Comparison of ENCODE assay signal across 15 cellular contexts in genomic region chr3:52967398-52967797, GRCh38.
A peak's percentile ranks its signal among the peaks of the same experiment; 100 is the strongest.
DNase-seq lines count a peak whose midpoint lies in the region; ATAC-seq, FAIRE-seq and TF ChIP-seq lines count a peak whose summit lies in the region.
"Had no signal": no experiment of that assay in that cellular context is flagged by ENCODE, and none has a peak within 500 bp of the region (broad histone marks: within the 10 kb centered on the region; RNA-seq: fewer than 3 reads in every experiment).

No MANE protein-coding gene starts in this region.

- DNase-seq in CD4-positive, alpha-beta T cell, result no peak
- DNase-seq in CD8-positive, alpha-beta T cell, result no peak
- DNase-seq in GM12878 (ENCODE audit: low read depth, low spot score) (no peak), NCI-H748 treated with DMSO at 0.1 percent for 48 hours (lab: John Stamatoyannopoulos, UW) (no peak), mesendoderm (no peak)
- DNase-seq: Calu3, DMS 273 treated with DMSO at 0.1 percent for 48 hours, GM23248 had no signal

- SMC1A ChIA-PET in GM12878 (lab: Charles Lee; ENCODE audit: uncharacterized antibody, unreplicated experiment), result no interaction called here

- H3K4me2 ChIP-seq in GM12878 (ENCODE audit: control insufficient read depth, insufficient read depth) (no peak overlapping the region), mesendoderm (ENCODE audit: low read length) (no peak overlapping the region)
- H3K4me2 ChIP-seq: A549 had no signal

- no peaks in the 10 kb centered on the region for H3K27me3 ChIP-seq in CD4-positive, alpha-beta T cell (ENCODE audit: control insufficient read depth, insufficient read depth, low read length)
- H3K27me3 ChIP-seq in CD8-positive, alpha-beta T cell (ENCODE audit: insufficient read depth, low read length), result no peaks in the 10 kb centered on the region
- H3K27me3 ChIP-seq in GM12878 (replicated peaks in 1 of 2; ENCODE audit: control insufficient read depth in 2 of 2, insufficient read depth in 2 of 2, low read length in 1 of 2), result no peaks in the 10 kb centered on the region
- no peaks in the 10 kb centered on the region for H3K27me3 ChIP-seq in mesendoderm (ENCODE audit: insufficient read depth, low read length, poor library complexity)

- no peak overlapping the region for H2AK5ac ChIP-seq in mesendoderm (ENCODE audit: low read length)

- H3K23ac ChIP-seq in mesendoderm (ENCODE audit: low read length), result no peak overlapping the region

- POLR2A ChIA-PET in CD4-positive, alpha-beta T cell (lab: Charles Lee), result no interaction called here
- POLR2A ChIA-PET in CD8-positive, alpha-beta T cell (lab: Charles Lee), result no interaction called here
- POLR2A ChIA-PET in GM12878 (lab: Charles Lee), result no interaction called here

- no peak overlapping the region for H2BK15ac ChIP-seq in mesendoderm (replicated peaks; ENCODE audit: low read depth)

- H3K36me3 Mint-ChIP-seq in CD4-positive, alpha-beta T cell (ENCODE audit: low read depth), result peaks cover 50% of the 10 kb centered on the region
- H3K36me3 Mint-ChIP-seq in CD8-positive, alpha-beta T cell, result peaks cover 34% of the 10 kb centered on the region
- H3K36me3 Mint-ChIP-seq in stimulated activated memory B cell treated with anti-CD40 and anti-IgM and Interleukin-4, amounts not matched to agents 10 μg/mL and 1 μg/mL and 100 μg/mL, for 72 hours, result peaks cover 28% of the 10 kb centered on the region

- H3K9me3 Mint-ChIP-seq in CD4-positive, alpha-beta T cell, result no peaks in the 10 kb centered on the region
- no peaks in the 10 kb centered on the region for H3K9me3 Mint-ChIP-seq in CD8-positive, alpha-beta T cell
- no peaks in the 10 kb centered on the region for H3K9me3 Mint-ChIP-seq in stimulated activated memory B cell treated with anti-CD40 and anti-IgM and Interleukin-4, amounts not matched to agents 10 μg/mL and 1 μg/mL and 100 μg/mL, for 72 hours
- H3K9me3 Mint-ChIP-seq: CD14-positive monocyte had no signal

- no peak overlapping the region for H3K27ac ChIP-seq in CD4-positive, alpha-beta T cell (ENCODE audit: low read depth, low read length)
- no peak overlapping the region for H3K27ac ChIP-seq in CD8-positive, alpha-beta T cell (ENCODE audit: low read depth, low read length)
- H3K27ac ChIP-seq in GM12878 (ENCODE audit: control insufficient read depth, insufficient read depth) (no peak overlapping the region), mesendoderm (ENCODE audit: low read depth, low read length) (no peak overlapping the region)
- H3K27ac ChIP-seq: A549, GM23248, HL-60 had no signal

- H3K4ac ChIP-seq in mesendoderm (ENCODE audit: low read depth, low read length), result no peak overlapping the region

- no peak overlapping the region for H2BK120ac ChIP-seq in mesendoderm (ENCODE audit: low read depth, low read length)

- no peak overlapping the region for H3K4me3 Mint-ChIP-seq in CD4-positive, alpha-beta T cell
- H3K4me3 Mint-ChIP-seq in CD8-positive, alpha-beta T cell, result no peak overlapping the region
- H3K4me3 Mint-ChIP-seq in stimulated activated memory B cell treated with anti-CD40 and anti-IgM and Interleukin-4, amounts not matched to agents 10 μg/mL and 1 μg/mL and 100 μg/mL, for 72 hours, result no peak overlapping the region
- H3K4me3 Mint-ChIP-seq: CD14-positive monocyte had no signal

- no peak overlapping the region for H2BK5ac ChIP-seq in mesendoderm (ENCODE audit: low read length)

- WGBS in GM12878 (ENCODE audit: insufficient coverage, insufficient replicate concordance, low lambda C conversion rate, missing lambda C conversion rate), result 95% methylated on average over 2 of the region's 2 CpGs
- no CpG with 5 or more reads among the region's 2 CpGs for WGBS in mesendoderm (ENCODE audit: extremely low coverage, insufficient coverage, low lambda C conversion rate)

- no peak overlapping the region for H3K18ac ChIP-seq in mesendoderm (ENCODE audit: low read length)

- RAD21 ChIA-PET in GM12878 (lab: Charles Lee; ENCODE audit: unreplicated experiment), result no interaction called here

- no peaks in the 10 kb centered on the region for H3K36me3 ChIP-seq in CD8-positive, alpha-beta T cell (ENCODE audit: insufficient read depth, low read length)
- H3K36me3 ChIP-seq in GM12878 (ENCODE audit: control insufficient read depth in 2 of 2, insufficient read depth in 2 of 2, low read length in 1 of 2), result no peaks in the 10 kb centered on the region; a peak in 1 of 4 replicates
- H3K36me3 ChIP-seq in mesendoderm (ENCODE audit: control insufficient read depth, insufficient read depth, low read length), result no peaks in the 10 kb centered on the region

- in situ Hi-C loops in GM12878 (cut with MboI), result no loop called here

- no peak overlapping the region for H3K9ac ChIP-seq in GM12878 (ENCODE audit: control insufficient read depth, insufficient read depth, low read length)
- H3K9ac ChIP-seq in mesendoderm (ENCODE audit: low read length), result no peak overlapping the region
- H3K9ac ChIP-seq: GM23248 had no signal

- no peak for TF ChIP-seq POLR2A in GM12878 (IDR thresholded peaks at IDR 0.05; ENCODE audit: low read depth, low read length)

- no peaks in the 10 kb centered on the region for H3K27me3 Mint-ChIP-seq in CD4-positive, alpha-beta T cell
- no peaks in the 10 kb centered on the region for H3K27me3 Mint-ChIP-seq in CD8-positive, alpha-beta T cell (ENCODE audit: low read depth)
- H3K27me3 Mint-ChIP-seq in stimulated activated memory B cell treated with anti-CD40 and anti-IgM and Interleukin-4, amounts not matched to agents 10 μg/mL and 1 μg/mL and 100 μg/mL, for 72 hours, result no peaks in the 10 kb centered on the region

- no peak for TF ChIP-seq RAD21 in GM12878 (IDR thresholded peaks at IDR 0.05; ENCODE audit: insufficient read depth, low read depth, low read length)

- no peak overlapping the region for H2AFZ ChIP-seq in GM12878 (ENCODE audit: control insufficient read depth, low read depth, low read length)
- H2AFZ ChIP-seq: GM23248 had no signal

- ATAC-seq in CD4-positive, alpha-beta T cell (ENCODE audit: poor library complexity), result no peak
- ATAC-seq in CD8-positive, alpha-beta T cell, result no peak
- ATAC-seq in GM12878 (no peak), GM21737 (IDR thresholded peaks at IDR 0.05; ENCODE audit: unreplicated experiment) (no peak)
- ATAC-seq in stimulated activated memory B cell treated with anti-CD40 and anti-IgM and Interleukin-4, amounts not matched to agents 10 μg/mL and 1 μg/mL and 100 μg/mL, for 72 hours, result no peak
- ATAC-seq: A549, HCT116 had no signal

- no TSS peak for BruUV-seq in GM12878 (replicated peaks; lab: Mats Ljungman, UMichigan)

- H3K4me1 ChIP-seq in CD8-positive, alpha-beta T cell (ENCODE audit: insufficient read depth, low read length), result no peaks in the 10 kb centered on the region
- no peaks in the 10 kb centered on the region for H3K4me1 ChIP-seq in GM12878 (ENCODE audit: control insufficient read depth, insufficient read depth, low read length)
- no peaks in the 10 kb centered on the region for H3K4me1 ChIP-seq in mesendoderm (ENCODE audit: control insufficient read depth, low read depth, low read length)
- H3K4me1 ChIP-seq: A549 had no signal

- intact Hi-C loops in CD4-positive, alpha-beta T cell (cut with DNase I, micrococcal nuclease), result no loop called here
- intact Hi-C loops in CD8-positive, alpha-beta T cell (cut with DNase I, micrococcal nuclease), result no loop called here
- intact Hi-C loops in GM12878 (cut with micrococcal nuclease; ENCODE audit: unreplicated experiment), result no loop called here

- H3K4me3 ChIP-seq in CD8-positive, alpha-beta T cell (ENCODE audit: low read depth, low read length), result no peak overlapping the region
- H3K4me3 ChIP-seq in GM12878 (no peak overlapping the region), mesendoderm (ENCODE audit: low read length) (no peak overlapping the region)
- H3K4me3 ChIP-seq: A549, GM23248 had no signal

- H4K20me1 ChIP-seq in GM12878 (ENCODE audit: control insufficient read depth, insufficient read depth), result no peaks in the 10 kb centered on the region

- H3K79me2 ChIP-seq in GM12878 (ENCODE audit: control insufficient read depth, insufficient read depth, low read length) (no peaks in the 10 kb centered on the region), mesendoderm (ENCODE audit: control insufficient read depth, insufficient read depth, low read length) (no peaks in the 10 kb centered on the region)

- no peak overlapping the region for H4K8ac ChIP-seq in mesendoderm (ENCODE audit: low read depth, low read length)

- no peak overlapping the region for H3K56ac ChIP-seq in mesendoderm (ENCODE audit: low read length)

- CTCF ChIA-PET in CD4-positive, alpha-beta T cell (lab: Charles Lee), result no interaction called here
- CTCF ChIA-PET in CD8-positive, alpha-beta T cell (lab: Charles Lee), result no interaction called here
- CTCF ChIA-PET in GM12878 (lab: Yijun Ruan, JAX), result interaction anchor here (1.0 kb wide), 1 partner anchor 31 kb away, joined by 5 read pairs; no protein-coding TSS in a partner anchor

- no peak for FAIRE-seq in GM12878 (lab: Jason Lieb, UNC)
- FAIRE-seq: A549, H54 had no signal

- TF ChIP-seq CTCF in CD4-positive, alpha-beta T cell (IDR thresholded peaks at IDR 0.05), result no peak
- no peak for TF ChIP-seq CTCF in CD8-positive, alpha-beta T cell (IDR thresholded peaks at IDR 0.05)
- no peak for TF ChIP-seq CTCF in GM12878 (IDR thresholded peaks at IDR 0.05 in 2 of 3, conservative IDR thresholded peaks at IDR 0.05 in 1 of 3; ENCODE audit: control insufficient read depth in 2 of 3, extremely low read depth in 1 of 3, insufficient read depth in 1 of 3, low read depth in 3 of 3, low read length in 3 of 3)

- H3K27ac Mint-ChIP-seq in CD4-positive, alpha-beta T cell, result peak overlapping the region; percentile 64
- peak overlapping the region; percentile 34 for H3K27ac Mint-ChIP-seq in CD8-positive, alpha-beta T cell
- peak overlapping the region; percentile 21 for H3K27ac Mint-ChIP-seq in stimulated activated memory B cell treated with anti-CD40 and anti-IgM and Interleukin-4, amounts not matched to agents 10 μg/mL and 1 μg/mL and 100 μg/mL, for 72 hours
- H3K27ac Mint-ChIP-seq: CD14-positive monocyte had no signal

- no peak overlapping the region for H4K5ac ChIP-seq in mesendoderm (ENCODE audit: low read length)

- TF ChIP-seq EP300 in GM12878 (IDR thresholded peaks at IDR 0.05; ENCODE audit: borderline replicate concordance in 1 of 2, control insufficient read depth in 1 of 2, low read depth in 2 of 2, low read length in 2 of 2), result no peak

- H3K4me1 Mint-ChIP-seq in CD4-positive, alpha-beta T cell (ENCODE audit: low read depth), result peaks cover 29% of the 10 kb centered on the region
- peaks cover 10% of the 10 kb centered on the region for H3K4me1 Mint-ChIP-seq in CD8-positive, alpha-beta T cell (ENCODE audit: low read depth)
- peaks cover 10% of the 10 kb centered on the region for H3K4me1 Mint-ChIP-seq in stimulated activated memory B cell treated with anti-CD40 and anti-IgM and Interleukin-4, amounts not matched to agents 10 μg/mL and 1 μg/mL and 100 μg/mL, for 72 hours
- H3K4me1 Mint-ChIP-seq: CD14-positive monocyte had no signal

- no peaks in the 10 kb centered on the region for H3K9me3 ChIP-seq in CD4-positive, alpha-beta T cell (ENCODE audit: control insufficient read depth, low read length)
- H3K9me3 ChIP-seq in CD8-positive, alpha-beta T cell (ENCODE audit: low read length), result no peaks in the 10 kb centered on the region
- H3K9me3 ChIP-seq in GM12878 (replicated peaks; ENCODE audit: control insufficient read depth, insufficient read depth, low read length), result no peaks in the 10 kb centered on the region
- H3K9me3 ChIP-seq: A549 had no signal

- H3K79me1 ChIP-seq in mesendoderm (ENCODE audit: low read length), result no peaks in the 10 kb centered on the region
